Comparison of ENCODE assay signal across 18 cellular contexts in genomic region chr6:34829137-34829536, GRCh38.
"Had no signal": no experiment of that assay in that cellular context is flagged by ENCODE, and none has a peak within 500 bp of the region (broad histone marks: within the 10 kb centered on the region; RNA-seq: fewer than 3 reads in every experiment).

No MANE protein-coding gene starts in this region.

- H3K4me1 ChIP-seq: adrenal gland, gastrocnemius medialis, heart left ventricle, spleen, upper lobe of right lung had no signal

- ATAC-seq: activated naive CD4-positive, alpha-beta T cell treated with anti-CD3 and anti-CD28 coated beads, Interleukin-2, amount 50 U/mL, for 72 hours; gastrocnemius medialis; heart left ventricle; naive thymus-derived CD8-positive, alpha-beta T cell; stimulated activated memory B cell treated with anti-CD40 and anti-IgM and Interleukin-4, amounts not matched to agents 10 μg/mL and 1 μg/mL and 100 μg/mL, for 72 hours; upper lobe of right lung had no signal

- H3K27me3 Mint-ChIP-seq: naive thymus-derived CD8-positive, alpha-beta T cell; stimulated activated memory B cell treated with anti-CD40 and anti-IgM and Interleukin-4, amounts not matched to agents 10 μg/mL and 1 μg/mL and 100 μg/mL, for 72 hours had no signal

- H3K4me3 Mint-ChIP-seq: naive thymus-derived CD8-positive, alpha-beta T cell; stimulated activated memory B cell treated with anti-CD40 and anti-IgM and Interleukin-4, amounts not matched to agents 10 μg/mL and 1 μg/mL and 100 μg/mL, for 72 hours had no signal

- H3K9me3 ChIP-seq: adrenal gland, gastrocnemius medialis, heart left ventricle, spleen, thoracic aorta, upper lobe of right lung had no signal

- H3K4me1 Mint-ChIP-seq: naive thymus-derived CD8-positive, alpha-beta T cell; stimulated activated memory B cell treated with anti-CD40 and anti-IgM and Interleukin-4, amounts not matched to agents 10 μg/mL and 1 μg/mL and 100 μg/mL, for 72 hours had no signal

- H3K27ac ChIP-seq: adrenal gland, gastrocnemius medialis, heart left ventricle, spleen, thoracic aorta, upper lobe of right lung, VCaP had no signal

- H3K36me3 Mint-ChIP-seq: activated naive CD4-positive, alpha-beta T cell treated with anti-CD3 and anti-CD28 coated beads, Interleukin-2, amount 50 U/mL, for 72 hours had no signal

- H3K4me3 ChIP-seq: adrenal gland, gastrocnemius medialis, heart left ventricle, spleen, thoracic aorta, upper lobe of right lung had no signal

- H3K27ac Mint-ChIP-seq: naive thymus-derived CD8-positive, alpha-beta T cell; stimulated activated memory B cell treated with anti-CD40 and anti-IgM and Interleukin-4, amounts not matched to agents 10 μg/mL and 1 μg/mL and 100 μg/mL, for 72 hours had no signal

- DNase-seq: activated CD4-positive, alpha-beta T cell treated with anti-CD3 and anti-CD28 coated beads for 1 hour; activated CD8-positive, alpha-beta memory T cell treated with anti-CD3 and anti-CD28 coated beads for 24 hours; activated CD8-positive, alpha-beta memory T cell treated with anti-CD3 and anti-CD28 coated beads, Interleukin-2, amount 50 U/mL, for 48 hours; activated gamma-delta T cell treated with Interleukin-2 at 50 U/mL for 16 hours; adrenal gland; dermis blood vessel endothelial cell; effector memory CD4-positive, alpha-beta T cell; gastrocnemius medialis; heart left ventricle; naive thymus-derived CD8-positive, alpha-beta T cell; spleen; stimulated activated CD4-positive, alpha-beta T cell treated with anti-CD3 and anti-CD28 coated beads, Interleukin-4, amount 100 ng/mL, for 4 hours; T-helper 2 cell; upper lobe of right lung had no signal

- H3K9me3 Mint-ChIP-seq: activated naive CD4-positive, alpha-beta T cell treated with anti-CD3 and anti-CD28 coated beads, Interleukin-2, amount 50 U/mL, for 72 hours; naive thymus-derived CD8-positive, alpha-beta T cell; stimulated activated memory B cell treated with anti-CD40 and anti-IgM and Interleukin-4, amounts not matched to agents 10 μg/mL and 1 μg/mL and 100 μg/mL, for 72 hours had no signal
